12 cellular contexts compared by ENCODE assay signal in genomic region chr17:81599719-81600486, GRCh38. TPM values are rescaled to one million over a fixed set of nuclear protein-coding genes. Genes with fewer than 3 reads are reported as not detected.
DNase-seq lines count a peak whose midpoint lies in the region; ATAC-seq and TF ChIP-seq lines count a peak whose summit lies in the region.
"Had no signal": no experiment of that assay in that cellular context is flagged by ENCODE, and none has a peak within 500 bp of the region (broad histone marks: within the 10 kb centered on the region; RNA-seq: fewer than 3 reads in every experiment).

No MANE protein-coding gene starts in this region.

- 95 to 97% methylated on average over 7 to 10 of the region's 10 CpGs for WGBS in endodermal cell (ENCODE audit: insufficient coverage in 1 of 2, insufficient read length in 1 of 2), 2 experiments

- H3K27me3 Mint-ChIP-seq in endodermal cell (ENCODE audit: insufficient read depth), result no peaks in the 10 kb centered on the region
- H3K27me3 Mint-ChIP-seq: activated naive CD8-positive, alpha-beta T cell treated with anti-CD3 and anti-CD28 coated beads, Interleukin-2, amount 50 U/mL, for 24 hours had no signal

- TF ChIP-seq CTCF in Panc1 (IDR thresholded peaks at IDR 0.05), result no peak
- TF ChIP-seq CTCF in endodermal cell (conservative IDR thresholded peaks at IDR 0.05), result no peak

- peaks cover 33% of the 10 kb centered on the region for H3K36me3 ChIP-seq in Panc1 (ENCODE audit: control insufficient read depth, insufficient read depth, low read length)
- H3K36me3 ChIP-seq in endodermal cell (ENCODE audit: control insufficient read depth, insufficient read depth, low read length), result peaks cover 83% of the 10 kb centered on the region

- H3K9me3 Mint-ChIP-seq in endodermal cell, result no peaks in the 10 kb centered on the region
- H3K9me3 Mint-ChIP-seq: activated naive CD8-positive, alpha-beta T cell treated with anti-CD3 and anti-CD28 coated beads, Interleukin-2, amount 50 U/mL, for 24 hours had no signal

- in situ Hi-C loops in Panc1 (cut with HindIII; ENCODE audit: low pct_unique_long_range_greater_than_20kb, low sequenced_read_pairs), result no loop called here

- CTCF ChIA-PET in Panc1 (lab: Charles Lee), result interaction anchor here (0.6 kb wide), 1 partner anchor 18 kb away, joined by 3 read pairs; no protein-coding TSS in a partner anchor

- no peak overlapping the region for H3K9ac ChIP-seq in endodermal cell (ENCODE audit: extremely low read depth, low read length, poor library complexity, severe bottlenecking)

- H3K9me3 ChIP-seq in Panc1 (ENCODE audit: control insufficient read depth, insufficient read depth, low read depth, low read length) (no peaks in the 10 kb centered on the region), endodermal cell (ENCODE audit: control insufficient read depth, low read length) (no peaks in the 10 kb centered on the region)
- H3K9me3 ChIP-seq: gastroesophageal sphincter had no signal

- no peak overlapping the region for H3K4me3 Mint-ChIP-seq in endodermal cell
- H3K4me3 Mint-ChIP-seq: activated naive CD8-positive, alpha-beta T cell treated with anti-CD3 and anti-CD28 coated beads, Interleukin-2, amount 50 U/mL, for 24 hours had no signal

- H3K4me1 ChIP-seq in Panc1 (ENCODE audit: control insufficient read depth, insufficient read depth, low read length), result peaks cover 24% of the 10 kb centered on the region
- H3K4me1 ChIP-seq in endodermal cell (ENCODE audit: control insufficient read depth, insufficient read depth, low read length), result no peaks in the 10 kb centered on the region

- peak overlapping the region; percentile 44 for H3K27ac Mint-ChIP-seq in endodermal cell
- H3K27ac Mint-ChIP-seq: activated naive CD8-positive, alpha-beta T cell treated with anti-CD3 and anti-CD28 coated beads, Interleukin-2, amount 50 U/mL, for 24 hours had no signal

- peaks cover 72% of the 10 kb centered on the region for H3K36me3 Mint-ChIP-seq in endodermal cell (ENCODE audit: low read depth)

- POLR2A ChIA-PET in Panc1 (lab: Charles Lee), result no interaction called here

- peak; percentile 53 for DNase-seq in AG20443 (ENCODE audit: low spot score)
- DNase-seq in Panc1 (ENCODE audit: low read depth, low spot score), result no peak
- DNase-seq in endodermal cell, result no peak
- DNase-seq in left lobe of liver (ENCODE audit: low spot score), result no peak
- DNase-seq in NK-92 treated with Interleukin-12 subunit alpha and Interleukin-12 subunit beta, amount 100 ng/mL, for 24 hours (lab: John Stamatoyannopoulos, UW), result no peak
- DNase-seq: activated naive CD8-positive, alpha-beta T cell treated with anti-CD3 and anti-CD28 coated beads, Interleukin-2, amount 50 U/mL, for 24 hours; NCI-H1105 treated with DMSO at 0.1 percent for 48 hours; NCI-H2227 treated with DMSO at 0.1 percent for 48 hours had no signal

- no peaks in the 10 kb centered on the region for H3K4me1 Mint-ChIP-seq in endodermal cell

- peak overlapping the region; percentile 82 for H3K27ac ChIP-seq in Panc1 (ENCODE audit: low read length)
- no peak overlapping the region for H3K27ac ChIP-seq in endodermal cell (ENCODE audit: low read depth, low read length)

- intact Hi-C loops in Panc1 (cut with micrococcal nuclease; ENCODE audit: unreplicated experiment), result loop anchor here (5.0 kb wide), 1 partner anchor 43 kb away; no protein-coding TSS in a partner anchor

- BruUV-seq in Panc1 (replicated peaks; lab: Mats Ljungman, UMichigan), result TSS peak; percentile 17

- no peaks in the 10 kb centered on the region for H3K27me3 ChIP-seq in Panc1 (ENCODE audit: control insufficient read depth, insufficient read depth, low read length)
- H3K27me3 ChIP-seq in endodermal cell (ENCODE audit: control insufficient read depth, insufficient read depth, low read length, poor library complexity, severe bottlenecking), result no peaks in the 10 kb centered on the region
- H3K27me3 ChIP-seq: gastroesophageal sphincter had no signal

- no peak overlapping the region for H3K4me3 ChIP-seq in Panc1 (ENCODE audit: low read depth in 2 of 2, low read length in 2 of 2)
- H3K4me3 ChIP-seq in endodermal cell (ENCODE audit: low read length), result no peak overlapping the region
- H3K4me3 ChIP-seq: gastroesophageal sphincter had no signal

- no peak for ATAC-seq in Panc1
- peak; percentile 7 for ATAC-seq in left lobe of liver
- ATAC-seq in HG03097 (IDR thresholded peaks at IDR 0.05; ENCODE audit: low FRiP score, unreplicated experiment), result no peak
- no peak for ATAC-seq in HG03045 (IDR thresholded peaks at IDR 0.05; ENCODE audit: unreplicated experiment)
- ATAC-seq in HG03039 (IDR thresholded peaks at IDR 0.05; ENCODE audit: unreplicated experiment), result no peak
- ATAC-seq: activated naive CD8-positive, alpha-beta T cell treated with anti-CD3 and anti-CD28 coated beads, Interleukin-2, amount 50 U/mL, for 24 hours; gastroesophageal sphincter had no signal

RNA-seq across cellular contexts. Expression of gene NPLOC4, which starts 37.0 kb away (rescaled TPM):
- total RNA-seq in Panc1 (2021; ENCODE audit: unreplicated experiment), result 246 TPM
- polyA plus RNA-seq in Panc1 (2012; ENCODE audit: insufficient read length), result 164 TPM
- 100 to 1,000 TPM; 113 to 118 TPM for total RNA-seq in endodermal cell
- polyA plus RNA-seq in endodermal cell (2013, experiment 1 of 2), result 54.9 TPM
- 52.0 TPM for polyA plus RNA-seq in endodermal cell (2013, experiment 2 of 2)
- 49.5 TPM for total RNA-seq in left lobe of liver

RNA-seq across cellular contexts. Expression of gene TSPAN10, which starts 37.1 kb away (rescaled TPM):
- 4.8 TPM for total RNA-seq in Panc1 (2021; ENCODE audit: unreplicated experiment)
- polyA plus RNA-seq in Panc1 (2012; ENCODE audit: insufficient read length), result 5.3 TPM
- 1 to 10 TPM; 1.3 to 1.8 TPM for total RNA-seq in endodermal cell
- polyA plus RNA-seq in endodermal cell (2013, experiment 1 of 2), result 1.8 TPM
- polyA plus RNA-seq in endodermal cell (2013, experiment 2 of 2), result 1.5 TPM
- 1.5 TPM for total RNA-seq in left lobe of liver

RNA-seq across cellular contexts. Expression of gene FAAP100, which starts 47.8 kb away (rescaled TPM):
- total RNA-seq in Panc1 (2021; ENCODE audit: unreplicated experiment) (265 TPM), endodermal cell (10 to 100 TPM; 34.5 to 39.5 TPM), left lobe of liver (18.9 TPM)
- polyA plus RNA-seq in Panc1 (2012; ENCODE audit: insufficient read length), result 232 TPM
- polyA plus RNA-seq in endodermal cell (2013, experiment 1 of 2), result 25.9 TPM
- 24.1 TPM for polyA plus RNA-seq in endodermal cell (2013, experiment 2 of 2)

RNA-seq across cellular contexts. Expression of gene PDE6G, which starts 56.4 kb away (rescaled TPM):
- 0.85 TPM for total RNA-seq in Panc1 (2021; ENCODE audit: unreplicated experiment)
- 0.74 TPM for polyA plus RNA-seq in Panc1 (2012; ENCODE audit: insufficient read length)
- 1 to 10 TPM; 3.2 to 4.3 TPM for total RNA-seq in endodermal cell
- polyA plus RNA-seq in endodermal cell (2013, experiment 1 of 2), result 1.6 TPM
- 0.95 TPM for polyA plus RNA-seq in endodermal cell (2013, experiment 2 of 2)
- 0.40 TPM for total RNA-seq in left lobe of liver
